Comparison of ENCODE assay signal across 15 cellular contexts in genomic region chr12:66707002-66707697, GRCh38. TPM values are rescaled to one million over a fixed set of nuclear protein-coding genes. Genes with fewer than 3 reads are reported as not detected.
"Had no signal": no experiment of that assay in that cellular context is flagged by ENCODE, and none has a peak within 500 bp of the region (broad histone marks: within the 10 kb centered on the region; RNA-seq: fewer than 3 reads in every experiment).

No MANE protein-coding gene starts in this region.

- H3K4me3 ChIP-seq: colonic mucosa, esophagus muscularis mucosa, gastroesophageal sphincter, heart right ventricle, left lung, lower lobe of right lung, mucosa of descending colon had no signal

- H3K9me3 ChIP-seq: colonic mucosa, esophagus muscularis mucosa, lower lobe of right lung, mucosa of descending colon had no signal

- H3K36me3 ChIP-seq: colonic mucosa, esophagus muscularis mucosa, gastroesophageal sphincter, heart right ventricle, left lung, lower lobe of right lung had no signal

- ATAC-seq: foreskin keratinocyte, gastroesophageal sphincter, left lung, lower lobe of right lung, mucosa of descending colon had no signal

- H3K27me3 ChIP-seq: colonic mucosa, esophagus muscularis mucosa, gastroesophageal sphincter, left lung had no signal

- H3K27ac ChIP-seq: colonic mucosa, esophagus muscularis mucosa, foreskin keratinocyte, gastroesophageal sphincter, left lung, lower lobe of right lung had no signal

- H3K4me1 ChIP-seq: colonic mucosa, foreskin keratinocyte, gastroesophageal sphincter, heart right ventricle, left lung, lower lobe of right lung had no signal

- DNase-seq: colonic mucosa; cortex of kidney; effector memory CD4-positive, alpha-beta T cell; foreskin keratinocyte; heart right ventricle; hippocampal formation; left cardiac atrium; left lung; lower lobe of right lung; mesenchymal stem cell; mucosa of descending colon; naive B cell had no signal

RNA-seq across cellular contexts. Expression of gene GRIP1, which starts 28.3 kb away (rescaled TPM):
- total RNA-seq: fibroblast of lung had no signal
